20 cellular contexts compared by ENCODE assay signal in the genomic region with DNA sequence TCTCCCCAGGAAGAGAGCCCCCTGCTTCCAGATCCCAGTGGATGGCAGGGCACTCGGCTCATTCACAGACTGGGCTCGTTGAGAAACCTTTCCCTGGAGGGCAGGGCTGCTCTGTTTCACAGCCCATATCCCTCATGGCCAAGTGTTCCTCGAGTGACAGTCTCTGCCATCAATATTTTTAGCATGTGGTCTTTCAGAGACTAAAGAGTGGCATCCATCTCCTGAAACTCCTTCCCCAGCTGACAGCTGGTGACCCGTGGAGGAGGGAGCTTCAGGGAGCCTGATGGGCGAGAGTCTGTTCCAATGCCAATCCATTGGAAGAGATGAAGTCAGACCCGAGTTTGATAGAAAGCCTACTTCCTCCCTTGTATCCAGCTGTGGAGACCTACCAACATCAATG. TPM values are rescaled to one million over a fixed set of nuclear protein-coding genes. Genes with fewer than 3 reads are reported as not detected.
DNase-seq lines count a peak whose midpoint lies in the region; ATAC-seq, FAIRE-seq and TF ChIP-seq lines count a peak whose summit lies in the region.
"Had no signal": no experiment of that assay in that cellular context is flagged by ENCODE, and none has a peak within 500 bp of the region (broad histone marks: within the 10 kb centered on the region; RNA-seq: fewer than 3 reads in every experiment).

No MANE protein-coding gene starts in this region.

- DNase-seq in activated CD8-positive, alpha-beta memory T cell treated with anti-CD3 and anti-CD28 coated beads, Interleukin-2, amount 10 ng/mL, durations not matched to agents 7 days and 5 days, result peak; percentile 22
- DNase-seq in activated CD8-positive, alpha-beta memory T cell treated with anti-CD3 and anti-CD28 coated beads, Interleukin-2, amount 50 U/mL, for 4 hours, result no peak
- DNase-seq in Panc1 (ENCODE audit: low read depth, low spot score) (no peak), sciatic nerve (ENCODE audit: low spot score) (no peak), D721Med (ENCODE audit: insufficient read length, low spot score) (no peak), NCI-H1436 treated with DMSO at 0.1 percent for 48 hours (lab: John Stamatoyannopoulos, UW) (no peak)
- DNase-seq: AML-193; Calu3; CD8-positive, alpha-beta T cell; DMS 273 treated with DMSO at 0.1 percent for 48 hours; HCEC 1CT had no signal

- FAIRE-seq in D721Med (lab: Jason Lieb, UNC), result no peak
- FAIRE-seq: A549, G401.6, GM12891, GM18507, H54, HepG2 had no signal

- no peaks in the 10 kb centered on the region for H3K9me3 Mint-ChIP-seq in activated CD8-positive, alpha-beta memory T cell treated with anti-CD3 and anti-CD28 coated beads, Interleukin-2, amount 10 ng/mL, durations not matched to agents 7 days and 5 days (ENCODE audit: low read depth)
- H3K9me3 Mint-ChIP-seq: CD8-positive, alpha-beta T cell; GM23338 had no signal

- no TSS peak for BruUV-seq in Panc1 (replicated peaks; lab: Mats Ljungman, UMichigan)

- no peaks in the 10 kb centered on the region for H3K9me3 ChIP-seq in Panc1 (ENCODE audit: control insufficient read depth, insufficient read depth, low read depth, low read length)
- H3K9me3 ChIP-seq: A549 had no signal

- no peak for ATAC-seq in activated CD8-positive, alpha-beta memory T cell treated with anti-CD3 and anti-CD28 coated beads, Interleukin-2, amount 10 ng/mL, durations not matched to agents 7 days and 5 days
- ATAC-seq in Panc1 (no peak), sciatic nerve (peak; percentile 11), HG03342 (IDR thresholded peaks at IDR 0.05; ENCODE audit: unreplicated experiment) (no peak)
- ATAC-seq: A549; CD8-positive, alpha-beta T cell; GM23338; HepG2 had no signal

- H3K27ac ChIP-seq in Panc1 (ENCODE audit: low read length), result peak overlapping the region; percentile 44
- H3K27ac ChIP-seq: 22Rv1, A549 had no signal

- no peak overlapping the region for H3K4me3 Mint-ChIP-seq in activated CD8-positive, alpha-beta memory T cell treated with anti-CD3 and anti-CD28 coated beads, Interleukin-2, amount 10 ng/mL, durations not matched to agents 7 days and 5 days
- H3K4me3 Mint-ChIP-seq: CD8-positive, alpha-beta T cell; GM23338 had no signal

- no peak overlapping the region for H3K27ac Mint-ChIP-seq in activated CD8-positive, alpha-beta memory T cell treated with anti-CD3 and anti-CD28 coated beads, Interleukin-2, amount 10 ng/mL, durations not matched to agents 7 days and 5 days
- H3K27ac Mint-ChIP-seq: CD8-positive, alpha-beta T cell; GM23338 had no signal

- POLR2A ChIA-PET in Panc1 (lab: Charles Lee), result no interaction called here

- CTCF ChIA-PET in activated CD8-positive, alpha-beta memory T cell treated with anti-CD3 and anti-CD28 coated beads, Interleukin-2, amount 10 ng/mL, durations not matched to agents 7 days and 5 days (lab: Charles Lee), result interaction anchor here (1.5 kb wide), 1 partner anchor 35 kb away, joined by 4 read pairs; no protein-coding TSS in a partner anchor
- CTCF ChIA-PET in Panc1 (lab: Charles Lee), result no interaction called here

- intact Hi-C loops in Panc1 (cut with micrococcal nuclease; ENCODE audit: unreplicated experiment), result no loop called here
- intact Hi-C loops in sciatic nerve (cut with DNase I), result no loop called here

- H3K4me1 Mint-ChIP-seq in activated CD8-positive, alpha-beta memory T cell treated with anti-CD3 and anti-CD28 coated beads, Interleukin-2, amount 10 ng/mL, durations not matched to agents 7 days and 5 days, result peaks cover 9% of the 10 kb centered on the region

- H3K4me1 ChIP-seq in Panc1 (ENCODE audit: control insufficient read depth, insufficient read depth, low read length), result no peaks in the 10 kb centered on the region
- H3K4me1 ChIP-seq: A549 had no signal

- H3K27me3 ChIP-seq in Panc1 (ENCODE audit: control insufficient read depth, insufficient read depth, low read length), result no peaks in the 10 kb centered on the region

- in situ Hi-C loops in Panc1 (cut with HindIII; ENCODE audit: low pct_unique_long_range_greater_than_20kb, low sequenced_read_pairs), result no loop called here

- H3K36me3 Mint-ChIP-seq in activated CD8-positive, alpha-beta memory T cell treated with anti-CD3 and anti-CD28 coated beads, Interleukin-2, amount 10 ng/mL, durations not matched to agents 7 days and 5 days, result no peaks in the 10 kb centered on the region
- H3K36me3 Mint-ChIP-seq: CD8-positive, alpha-beta T cell had no signal

- TF ChIP-seq CTCF in Panc1 (IDR thresholded peaks at IDR 0.05) (no peak), D721Med (IDR thresholded peaks at IDR 0.05; ENCODE audit: insufficient read depth, missing control alignments) (no peak)

- H3K36me3 ChIP-seq in Panc1 (ENCODE audit: control insufficient read depth, insufficient read depth, low read length), result no peaks in the 10 kb centered on the region

- no peak overlapping the region for H3K4me3 ChIP-seq in Panc1 (ENCODE audit: low read depth in 2 of 2, low read length in 2 of 2)
- H3K4me3 ChIP-seq: A549, GM23338 had no signal

- peaks cover 19% of the 10 kb centered on the region for H3K27me3 Mint-ChIP-seq in activated CD8-positive, alpha-beta memory T cell treated with anti-CD3 and anti-CD28 coated beads, Interleukin-2, amount 10 ng/mL, durations not matched to agents 7 days and 5 days

RNA-seq across cellular contexts. Expression of a gene that starts 30.7 kb away (rescaled TPM):
- 100 to 1,000 TPM; 184 to 220 TPM for total RNA-seq in activated CD8-positive, alpha-beta memory T cell treated with anti-CD3 and anti-CD28 coated beads, Interleukin-2, amount 10 ng/mL, durations not matched to agents 7 days and 5 days
- total RNA-seq in Panc1 (2021; ENCODE audit: unreplicated experiment) (2.1 TPM), sciatic nerve (21.8 TPM)
- 0.65 TPM for polyA plus RNA-seq in Panc1 (2012; ENCODE audit: insufficient read length)
- total RNA-seq: Calu3, GM23338 had no signal
